In the genomic region with DNA sequence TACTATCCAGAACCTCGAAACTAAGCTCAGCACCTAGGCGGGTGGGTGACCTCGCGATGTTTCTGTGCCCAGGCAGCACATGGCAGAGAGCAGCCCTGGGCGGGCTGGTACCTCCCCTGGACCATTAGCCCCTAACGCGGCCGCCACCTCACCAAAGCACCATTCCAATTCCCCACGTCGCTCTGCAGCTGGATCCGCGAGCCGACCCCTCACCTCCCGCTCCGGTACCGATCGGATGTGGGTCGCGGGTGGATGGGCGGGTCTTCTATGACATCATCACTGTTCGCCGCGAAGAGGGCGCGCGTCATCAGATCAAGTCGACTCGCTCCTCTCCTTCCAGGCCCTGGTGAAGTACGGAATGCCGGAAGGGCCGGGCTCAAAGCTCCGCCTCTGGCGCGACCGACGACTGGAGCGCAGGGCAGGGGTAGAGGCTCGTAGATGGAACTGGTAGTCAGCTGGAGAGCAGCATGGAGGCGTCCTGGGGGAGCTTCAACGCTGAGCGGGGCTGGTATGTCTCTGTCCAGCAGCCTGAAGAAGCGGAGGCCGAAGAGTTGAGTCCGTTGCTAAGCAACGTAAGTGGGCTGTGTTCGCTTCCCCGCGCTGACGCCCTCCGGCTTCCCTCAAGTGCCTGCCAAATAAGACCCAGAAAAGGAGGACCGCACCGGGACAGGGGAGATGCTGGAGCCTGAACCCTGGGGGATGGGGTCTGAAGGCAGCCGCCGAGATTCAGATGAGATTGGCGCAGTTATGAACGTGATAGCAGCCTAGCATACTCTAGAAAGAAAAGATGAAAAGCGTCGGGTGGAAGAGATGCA, we compare ENCODE assay signal across 1 cellular context.
TF ChIP-seq lines count a peak whose summit lies in the region.

SLC38A6 (plus strand) TSS at position 435 of the 815 bp plus-strand sequence; CDS start at position 468, 33 bp downstream.
TRMT5 (minus strand) TSS at position 269 of the 815 bp plus-strand sequence; CDS start at position 163, 106 bp downstream.

TF ChIP-seq in K562, 482 proteins besides CTCF, POLR2A, EP300 and RAD21 (continued from another document):
- TF ChIP-seq ZBTB2 (IDR thresholded peaks at IDR 0.05) (0 out of 2 replicates have a peak, but pooled peaks have one; percentile 46), ZKSCAN1 (IDR thresholded peaks at IDR 0.05; ENCODE audit: low read depth, low read length) (0 out of 2 replicates have a peak, but pooled peaks have one; percentile 24), SMARCC2 (IDR thresholded peaks at IDR 0.05; ENCODE audit: low read depth) (0 out of 2 replicates have a peak, but pooled peaks have one; percentile 20), NFIC (IDR thresholded peaks at IDR 0.05) (peak; percentile 26; the same call in 1 of the 2 replicates), E2F8 (IDR thresholded peaks at IDR 0.05; ENCODE audit: low read depth, partially characterized antibody) (peak; percentile 68), YY1 (IDR thresholded peaks at IDR 0.05; ENCODE audit: borderline replicate concordance in 1 of 3, control insufficient read depth in 1 of 3, extremely low read depth in 1 of 3, insufficient read depth in 3 of 3, insufficient read length in 1 of 3, insufficient replicate concordance in 2 of 3, low read depth in 1 of 3, low read length in 2 of 3) (peak in 2 of 3 experiments; percentile 13 to 63), NFRKB (IDR thresholded peaks at IDR 0.05; ENCODE audit: low read depth) (peak; percentile 51; the same call in 1 of the 2 replicates), HNRNPLL (IDR thresholded peaks at IDR 0.05; ENCODE audit: low read depth, low read length, poor library complexity, severe bottlenecking) (peak; percentile 95), PKNOX1 (IDR thresholded peaks at IDR 0.05) (no peak; the same call in 1 of the 2 replicates), FOXJ3 (CRISPR knock-in tag; IDR thresholded peaks at IDR 0.05) (no peak), ZNF561 (CRISPR knock-in tag; conservative IDR thresholded peaks at IDR 0.05) (no peak), ZSCAN29 (IDR thresholded peaks at IDR 0.05) (no peak), ZNF184 (CRISPR knock-in tag; IDR thresholded peaks at IDR 0.05) (no peak), TAL1 (IDR thresholded peaks at IDR 0.05) (no peak), JUN (IDR thresholded peaks at IDR 0.05; ENCODE audit: borderline replicate concordance, low read depth, low read length) (peak; percentile 20; the same call in 1 of the 2 replicates), JUN (CRISPR knock-in tag; IDR thresholded peaks at IDR 0.05; ENCODE audit: borderline replicate concordance) (no peak), CCNT2 (IDR thresholded peaks at IDR 0.05; ENCODE audit: borderline replicate concordance, extremely low read depth, insufficient read length, low read depth, low read length) (peak; percentile 50), FOS (IDR thresholded peaks at IDR 0.05; ENCODE audit: extremely low read depth, insufficient read length) (no peak), RB1 (IDR thresholded peaks at IDR 0.05; ENCODE audit: low read depth) (no peak), MECOM (CRISPR knock-in tag; IDR thresholded peaks at IDR 0.05) (no peak), POLR2AphosphoS5 (IDR thresholded peaks at IDR 0.05; ENCODE audit: control insufficient read depth, insufficient read depth, low read depth, low read length) (peak; percentile 54; the same call in 1 of the 2 replicates), RBBP5 (IDR thresholded peaks at IDR 0.05; ENCODE audit: borderline replicate concordance, insufficient read depth, low read length, poor library complexity, severe bottlenecking) (peak; percentile 98), CXXC5 (CRISPR knock-in tag; IDR thresholded peaks at IDR 0.05) (peak; percentile 71), LCOR (CRISPR knock-in tag; IDR thresholded peaks at IDR 0.05) (peak; percentile 86)
- TF ChIP-seq, protein P1, sequence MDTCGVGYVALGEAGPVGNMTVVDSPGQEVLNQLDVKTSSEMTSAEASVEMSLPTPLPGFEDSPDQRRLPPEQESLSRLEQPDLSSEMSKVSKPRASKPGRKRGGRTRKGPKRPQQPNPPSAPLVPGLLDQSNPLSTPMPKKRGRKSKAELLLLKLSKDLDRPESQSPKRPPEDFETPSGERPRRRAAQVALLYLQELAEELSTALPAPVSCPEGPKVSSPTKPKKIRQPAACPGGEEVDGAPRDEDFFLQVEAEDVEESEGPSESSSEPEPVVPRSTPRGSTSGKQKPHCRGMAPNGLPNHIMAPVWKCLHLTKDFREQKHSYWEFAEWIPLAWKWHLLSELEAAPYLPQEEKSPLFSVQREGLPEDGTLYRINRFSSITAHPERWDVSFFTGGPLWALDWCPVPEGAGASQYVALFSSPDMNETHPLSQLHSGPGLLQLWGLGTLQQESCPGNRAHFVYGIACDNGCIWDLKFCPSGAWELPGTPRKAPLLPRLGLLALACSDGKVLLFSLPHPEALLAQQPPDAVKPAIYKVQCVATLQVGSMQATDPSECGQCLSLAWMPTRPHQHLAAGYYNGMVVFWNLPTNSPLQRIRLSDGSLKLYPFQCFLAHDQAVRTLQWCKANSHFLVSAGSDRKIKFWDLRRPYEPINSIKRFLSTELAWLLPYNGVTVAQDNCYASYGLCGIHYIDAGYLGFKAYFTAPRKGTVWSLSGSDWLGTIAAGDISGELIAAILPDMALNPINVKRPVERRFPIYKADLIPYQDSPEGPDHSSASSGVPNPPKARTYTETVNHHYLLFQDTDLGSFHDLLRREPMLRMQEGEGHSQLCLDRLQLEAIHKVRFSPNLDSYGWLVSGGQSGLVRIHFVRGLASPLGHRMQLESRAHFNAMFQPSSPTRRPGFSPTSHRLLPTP (IDR thresholded peaks at IDR 0.05; ENCODE audit: borderline replicate concordance, extremely low read depth, insufficient read length) = no peak
- TF ChIP-seq, protein P2, sequence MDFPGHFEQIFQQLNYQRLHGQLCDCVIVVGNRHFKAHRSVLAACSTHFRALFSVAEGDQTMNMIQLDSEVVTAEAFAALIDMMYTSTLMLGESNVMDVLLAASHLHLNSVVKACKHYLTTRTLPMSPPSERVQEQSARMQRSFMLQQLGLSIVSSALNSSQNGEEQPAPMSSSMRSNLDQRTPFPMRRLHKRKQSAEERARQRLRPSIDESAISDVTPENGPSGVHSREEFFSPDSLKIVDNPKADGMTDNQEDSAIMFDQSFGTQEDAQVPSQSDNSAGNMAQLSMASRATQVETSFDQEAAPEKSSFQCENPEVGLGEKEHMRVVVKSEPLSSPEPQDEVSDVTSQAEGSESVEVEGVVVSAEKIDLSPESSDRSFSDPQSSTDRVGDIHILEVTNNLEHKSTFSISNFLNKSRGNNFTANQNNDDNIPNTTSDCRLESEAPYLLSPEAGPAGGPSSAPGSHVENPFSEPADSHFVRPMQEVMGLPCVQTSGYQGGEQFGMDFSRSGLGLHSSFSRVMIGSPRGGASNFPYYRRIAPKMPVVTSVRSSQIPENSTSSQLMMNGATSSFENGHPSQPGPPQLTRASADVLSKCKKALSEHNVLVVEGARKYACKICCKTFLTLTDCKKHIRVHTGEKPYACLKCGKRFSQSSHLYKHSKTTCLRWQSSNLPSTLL (IDR thresholded peaks at IDR 0.05) = no peak
- TF ChIP-seq, protein P3, sequence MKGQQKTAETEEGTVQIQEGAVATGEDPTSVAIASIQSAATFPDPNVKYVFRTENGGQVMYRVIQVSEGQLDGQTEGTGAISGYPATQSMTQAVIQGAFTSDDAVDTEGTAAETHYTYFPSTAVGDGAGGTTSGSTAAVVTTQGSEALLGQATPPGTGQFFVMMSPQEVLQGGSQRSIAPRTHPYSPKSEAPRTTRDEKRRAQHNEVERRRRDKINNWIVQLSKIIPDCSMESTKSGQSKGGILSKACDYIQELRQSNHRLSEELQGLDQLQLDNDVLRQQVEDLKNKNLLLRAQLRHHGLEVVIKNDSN (CRISPR knock-in tag; IDR thresholded peaks at IDR 0.05) = peak; percentile 33; the same call in 1 of the 2 replicates
- TF ChIP-seq, protein P4, sequence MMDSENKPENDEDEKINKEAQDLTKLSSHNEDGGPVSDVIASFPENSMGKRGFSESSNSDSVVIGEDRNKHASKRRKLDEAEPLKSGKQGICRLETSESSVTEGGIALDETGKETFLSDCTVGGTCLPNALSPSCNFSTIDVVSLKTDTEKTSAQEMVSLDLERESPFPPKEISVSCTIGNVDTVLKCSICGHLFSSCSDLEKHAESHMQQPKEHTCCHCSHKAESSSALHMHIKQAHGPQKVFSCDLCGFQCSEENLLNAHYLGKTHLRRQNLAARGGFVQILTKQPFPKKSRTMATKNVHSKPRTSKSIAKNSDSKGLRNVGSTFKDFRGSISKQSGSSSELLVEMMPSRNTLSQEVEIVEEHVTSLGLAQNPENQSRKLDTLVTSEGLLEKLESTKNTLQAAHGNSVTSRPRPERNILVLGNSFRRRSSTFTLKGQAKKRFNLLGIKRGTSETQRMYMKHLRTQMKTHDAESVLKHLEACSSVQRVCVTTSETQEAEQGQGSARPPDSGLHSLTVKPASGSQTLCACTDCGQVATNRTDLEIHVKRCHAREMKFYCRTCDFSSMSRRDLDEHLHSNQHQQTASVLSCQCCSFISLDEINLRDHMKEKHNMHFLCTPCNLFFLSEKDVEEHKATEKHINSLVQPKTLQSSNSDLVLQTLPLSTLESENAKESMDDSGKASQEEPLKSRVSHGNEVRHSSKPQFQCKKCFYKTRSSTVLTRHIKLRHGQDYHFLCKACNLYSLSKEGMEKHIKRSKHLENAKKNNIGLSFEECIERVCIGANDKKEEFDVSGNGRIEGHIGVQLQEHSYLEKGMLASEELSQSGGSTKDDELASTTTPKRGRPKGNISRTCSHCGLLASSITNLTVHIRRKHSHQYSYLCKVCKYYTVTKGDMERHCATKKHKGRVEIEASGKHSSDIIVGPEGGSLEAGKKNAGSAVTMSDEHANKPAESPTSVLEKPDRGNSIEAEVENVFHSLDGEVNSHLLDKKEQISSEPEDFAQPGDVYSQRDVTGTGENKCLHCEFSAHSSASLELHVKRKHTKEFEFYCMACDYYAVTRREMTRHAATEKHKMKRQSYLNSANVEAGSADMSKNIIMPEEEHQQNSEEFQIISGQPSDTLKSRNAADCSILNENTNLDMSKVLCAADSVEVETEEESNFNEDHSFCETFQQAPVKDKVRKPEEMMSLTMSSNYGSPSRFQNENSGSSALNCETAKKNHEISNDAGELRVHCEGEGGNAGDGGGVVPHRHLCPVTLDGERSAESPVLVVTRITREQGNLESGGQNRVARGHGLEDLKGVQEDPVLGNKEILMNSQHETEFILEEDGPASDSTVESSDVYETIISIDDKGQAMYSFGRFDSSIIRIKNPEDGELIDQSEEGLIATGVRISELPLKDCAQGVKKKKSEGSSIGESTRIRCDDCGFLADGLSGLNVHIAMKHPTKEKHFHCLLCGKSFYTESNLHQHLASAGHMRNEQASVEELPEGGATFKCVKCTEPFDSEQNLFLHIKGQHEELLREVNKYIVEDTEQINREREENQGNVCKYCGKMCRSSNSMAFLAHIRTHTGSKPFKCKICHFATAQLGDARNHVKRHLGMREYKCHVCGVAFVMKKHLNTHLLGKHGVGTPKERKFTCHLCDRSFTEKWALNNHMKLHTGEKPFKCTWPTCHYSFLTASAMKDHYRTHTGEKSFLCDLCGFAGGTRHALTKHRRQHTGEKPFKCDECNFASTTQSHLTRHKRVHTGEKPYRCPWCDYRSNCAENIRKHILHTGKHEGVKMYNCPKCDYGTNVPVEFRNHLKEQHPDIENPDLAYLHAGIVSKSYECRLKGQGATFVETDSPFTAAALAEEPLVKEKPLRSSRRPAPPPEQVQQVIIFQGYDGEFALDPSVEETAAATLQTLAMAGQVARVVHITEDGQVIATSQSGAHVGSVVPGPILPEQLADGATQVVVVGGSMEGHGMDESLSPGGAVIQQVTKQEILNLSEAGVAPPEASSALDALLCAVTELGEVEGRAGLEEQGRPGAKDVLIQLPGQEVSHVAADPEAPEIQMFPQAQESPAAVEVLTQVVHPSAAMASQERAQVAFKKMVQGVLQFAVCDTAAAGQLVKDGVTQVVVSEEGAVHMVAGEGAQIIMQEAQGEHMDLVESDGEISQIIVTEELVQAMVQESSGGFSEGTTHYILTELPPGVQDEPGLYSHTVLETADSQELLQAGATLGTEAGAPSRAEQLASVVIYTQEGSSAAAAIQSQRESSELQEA (IDR thresholded peaks at IDR 0.05; ENCODE audit: low read depth) = peak; percentile 94
